In genomic region chr5:102755691-102756371, GRCh38 we compare ENCODE assay signal across 8 cellular contexts. TPM values are rescaled to one million over a fixed set of nuclear protein-coding genes. Genes with fewer than 3 reads are reported as not detected.
A peak's percentile ranks its signal among the peaks of the same experiment; 100 is the strongest.
DNase-seq lines count a peak whose midpoint lies in the region; ATAC-seq and TF ChIP-seq lines count a peak whose summit lies in the region.

No MANE protein-coding gene starts in this region.

- CTCF ChIA-PET in PC-9 (lab: Charles Lee): interaction anchor here (0.7 kb wide), 1 partner anchor 229 kb away, joined by 4 read pairs; no protein-coding TSS in a partner anchor

- H3F3A ChIP-seq in PC-9 (ENCODE audit: insufficient read depth, low read depth): no peaks in the 10 kb centered on the region

- H4K20me1 ChIP-seq in PC-9 (ENCODE audit: insufficient read depth): no peaks in the 10 kb centered on the region

- H3K4me1 Mint-ChIP-seq in activated T-cell treated with anti-CD3 and anti-CD28 coated beads, Interleukin-2, amount 50 U/mL, for 4 hours (ENCODE audit: low read depth): peaks cover 43% of the 10 kb centered on the region

- H3K9me3 Mint-ChIP-seq in activated T-cell treated with anti-CD3 and anti-CD28 coated beads, Interleukin-2, amount 50 U/mL, for 4 hours: no peaks in the 10 kb centered on the region

- H3K4me2 ChIP-seq in PC-9: peak overlapping the region; percentile 77

- POLR2A ChIA-PET in PC-9 (lab: Charles Lee; ENCODE audit: unreplicated experiment): interaction anchor here (0.5 to 0.6 kb wide), 3 partner anchors 34 to 503 kb away, joined by 6 to 11 read pairs (median 6); partner anchors contain the start of gene MACIR

- H3K27me3 ChIP-seq in PC-9 (ENCODE audit: insufficient read depth, low read depth) (no peaks in the 10 kb centered on the region), neuron (ENCODE audit: insufficient read depth, low read length) (no peaks in the 10 kb centered on the region)

- H3K4me1 ChIP-seq in PC-9 (replicated peaks; ENCODE audit: insufficient read depth): peaks cover 15% of the 10 kb centered on the region; the same call in 1 of the 2 replicates
- H3K4me1 ChIP-seq in neuron (ENCODE audit: insufficient read depth, low read length): peaks cover 28% of the 10 kb centered on the region

- H3K9me3 ChIP-seq in PC-9 (ENCODE audit: insufficient read depth, low read depth) (no peaks in the 10 kb centered on the region), neuron (ENCODE audit: low read length) (no peaks in the 10 kb centered on the region)

- peak overlapping the region; percentile 77 for H3K27ac ChIP-seq in PC-9

- H2AFZ ChIP-seq in PC-9: peak overlapping the region; percentile 99
- H2AFZ ChIP-seq in neuron (ENCODE audit: low read depth, low read length): peak overlapping the region; percentile 18

- peak overlapping the region; percentile 96 for H3K4me3 Mint-ChIP-seq in activated T-cell treated with anti-CD3 and anti-CD28 coated beads, Interleukin-2, amount 50 U/mL, for 4 hours

- BruUV-seq in PC-9 (replicated peaks; lab: Mats Ljungman, UMichigan): TSS peak; percentile 78

- H3K27me3 Mint-ChIP-seq in activated T-cell treated with anti-CD3 and anti-CD28 coated beads, Interleukin-2, amount 50 U/mL, for 4 hours (ENCODE audit: low read depth): no peaks in the 10 kb centered on the region

- ATAC-seq in GM21381 (IDR thresholded peaks at IDR 0.05; ENCODE audit: unreplicated experiment): peak; percentile 70
- ATAC-seq in activated T-cell treated with anti-CD3 and anti-CD28 coated beads, Interleukin-2, amount 50 U/mL, for 4 hours: peak; percentile 81

- H3K36me3 ChIP-seq in PC-9 (ENCODE audit: low read depth) (no peaks in the 10 kb centered on the region), neuron (ENCODE audit: insufficient read depth, low read length) (no peaks in the 10 kb centered on the region)

- no peak for TF ChIP-seq CTCF in PC-9 (conservative IDR thresholded peaks at IDR 0.05)
- no peak for TF ChIP-seq CTCF in fibroblast of pulmonary artery (IDR thresholded peaks at IDR 0.05; ENCODE audit: low read length, missing control alignments)

- intact Hi-C loops in PC-9 (cut with micrococcal nuclease; ENCODE audit: unreplicated experiment): loop anchor here (5.0 to 10.0 kb wide), 3 partner anchors 71 to 201 kb away; no protein-coding TSS in a partner anchor

- H3K4me3 ChIP-seq in PC-9 (peak overlapping the region; percentile 86), fibroblast of pulmonary artery (replicated peaks; ENCODE audit: low read depth, low read length) (peak overlapping the region; percentile 98), neuron (ENCODE audit: low read length) (peak overlapping the region; percentile 72)

- no peaks in the 10 kb centered on the region for H3K9me2 ChIP-seq in PC-9 (ENCODE audit: insufficient read depth)

- peaks cover 26% of the 10 kb centered on the region for H3K79me2 ChIP-seq in PC-9 (ENCODE audit: low read depth)

- DNase-seq in D341Med (ENCODE audit: low spot score) (peak; percentile 79), HT1080 (ENCODE audit: low read depth) (peak; percentile 81), PC-9 (peak; percentile 72 to 85), fibroblast of pulmonary artery (ENCODE audit: low read depth) (peak; percentile 82), superior temporal gyrus (ENCODE audit: extremely low spot score) (peak; percentile 44)
- peak; percentile 71 for DNase-seq in activated T-cell treated with anti-CD3 and anti-CD28 coated beads, Interleukin-2, amount 50 U/mL, for 4 hours

- no peaks in the 10 kb centered on the region for H3K36me3 Mint-ChIP-seq in activated T-cell treated with anti-CD3 and anti-CD28 coated beads, Interleukin-2, amount 50 U/mL, for 4 hours (ENCODE audit: insufficient read depth)

RNA-seq across cellular contexts. Expression of gene PAM, which starts 0.7 kb away (rescaled TPM):
- total RNA-seq in HT1080 (2014; rRNA removed; shearing (Covaris generic)): 90.0 and 110 TPM in 2 replicates
- polyA plus RNA-seq in HT1080 (2015; cell fraction: cytosol; rRNA removed): 174 and 193 TPM in 2 replicates
- polyA plus RNA-seq in HT1080 (2015; cell fraction: nucleus; rRNA removed): 257 and 259 TPM in 2 replicates
- total RNA-seq in PC-9 (2021): 88.4 and 115 TPM in 2 replicates
- 10 to 100 TPM; 50.9 to 56.2 (median 55.7) TPM for total RNA-seq in activated T-cell treated with anti-CD3 and anti-CD28 coated beads, Interleukin-2, amount 50 U/mL, for 4 hours

Comparison
In these comparisons a context has a peak if more than half of its experiments do, and no peak if none do; other contexts are left out.
1. Peak in every context shown above with its lines: DNase-seq, ATAC-seq, H3K4me3 ChIP-seq and H3K27ac ChIP-seq.